In genomic region chr22:41534219-41534618, GRCh38 we compare ENCODE assay signal across 17 cellular contexts. TPM values are rescaled to one million over a fixed set of nuclear protein-coding genes. Genes with fewer than 3 reads are reported as not detected.
A peak's percentile ranks its signal among the peaks of the same experiment; 100 is the strongest.
DNase-seq lines count a peak whose midpoint lies in the region; ATAC-seq and TF ChIP-seq lines count a peak whose summit lies in the region.
"Had no signal": no experiment of that assay in that cellular context is flagged by ENCODE, and none has a peak within 500 bp of the region (broad histone marks: within the 10 kb centered on the region; RNA-seq: fewer than 3 reads in every experiment).

No MANE protein-coding gene starts in this region.

- 44 to 58% methylated on average over 8 of the region's 8 CpGs for WGBS in tibial nerve, 2 donors

- H3K9me3 ChIP-seq in tibial nerve (no peaks in the 10 kb centered on the region), WERI-Rb-1 (ENCODE audit: severe bottlenecking) (no peaks in the 10 kb centered on the region)
- H3K9me3 ChIP-seq: A549, HAP-1 had no signal

- H3K27ac ChIP-seq in tibial nerve (peak overlapping the region in 3 of 4 donors; percentile 44 to 84 (median 50)), WERI-Rb-1 (no peak overlapping the region)
- H3K27ac ChIP-seq: A549 had no signal

- no peak for DNase-seq in Right ventricle myocardium superior
- DNase-seq in Right ventricle myocardium inferior (ENCODE audit: missing footprints): no peak
- DNase-seq in astrocyte of the hippocampus (ENCODE audit: low read depth, low spot score): peak; percentile 30
- peak; percentile 90 for DNase-seq in foreskin melanocyte
- no peak for DNase-seq in tibial nerve (ENCODE audit: low spot score in 2 of 2)
- no peak for DNase-seq in activated CD4-positive, alpha-beta T cell treated with anti-CD3 and anti-CD28 coated beads for 1 hour
- DNase-seq in WERI-Rb-1: no peak
- DNase-seq: CD4-positive, alpha-beta memory T cell; DMS153; GDM1; NCI-H1105; NCI-H2081; NCI-H446 treated with DMSO at 0.1 percent for 48 hours; NCI-H69 had no signal

- intact Hi-C loops in Right ventricle myocardium superior (cut with DNase I): no loop called here
- intact Hi-C loops in Right ventricle myocardium inferior (cut with DNase I): loop anchor here (10.0 kb wide), 1 partner anchor 609 kb away; no protein-coding TSS in a partner anchor

- TF ChIP-seq EP300 in tibial nerve (IDR thresholded peaks at IDR 0.05): peak in 1 of 2 donors; percentile 69

- no peak for TF ChIP-seq POLR2A in tibial nerve (IDR thresholded peaks at IDR 0.05)

- H3K27me3 ChIP-seq in tibial nerve (no peaks in the 10 kb centered on the region), WERI-Rb-1 (ENCODE audit: insufficient read depth, low read depth, severe bottlenecking) (no peaks in the 10 kb centered on the region)

- H3K36me3 ChIP-seq in tibial nerve (peaks cover 0 to 77% (median 0%) of the 10 kb centered on the region in 3 donors), WERI-Rb-1 (peaks cover 65% of the 10 kb centered on the region)

- H3K4me3 ChIP-seq in tibial nerve (no peak overlapping the region), WERI-Rb-1 (ENCODE audit: low read depth, low read length) (no peak overlapping the region)
- H3K4me3 ChIP-seq: A549, HAP-1 had no signal

- ATAC-seq in Right ventricle myocardium superior (ENCODE audit: poor library complexity) (peak; percentile 17), Right ventricle myocardium inferior (no peak)
- ATAC-seq: Panc1 had no signal

- peaks cover 0 to 21% (median 4%) of the 10 kb centered on the region in 4 donors for H3K4me1 ChIP-seq in tibial nerve
- H3K4me1 ChIP-seq: A549, HAP-1 had no signal

- TF ChIP-seq CTCF in tibial nerve (IDR thresholded peaks at IDR 0.05) (no peak), WERI-Rb-1 (IDR thresholded peaks at IDR 0.05; ENCODE audit: low read depth, low read length) (no peak)

RNA-seq across cellular contexts. Expression of gene POLR3H, which starts 10.1 kb away (rescaled TPM):
- total RNA-seq in Right ventricle myocardium superior (18.3 TPM), Right ventricle myocardium inferior (20.1 TPM), tibial nerve (10 to 100 TPM; 26.6 to 33.6 (median 27.5) TPM)

RNA-seq across cellular contexts. Expression of gene CSDC2, which starts 26.6 kb away (rescaled TPM):
- 252 TPM for total RNA-seq in Right ventricle myocardium superior
- total RNA-seq in Right ventricle myocardium inferior: 265 TPM
- 10 to 100 TPM in 1 of 4 donors, 1 to 10 TPM in 3; 1.7 to 10.8 (median 2.5) TPM for total RNA-seq in tibial nerve
- total RNA-seq: CD4-positive, alpha-beta memory T cell had no signal

RNA-seq across cellular contexts. Expression of gene PMM1, which starts 55.4 kb away (rescaled TPM):
- total RNA-seq in Right ventricle myocardium superior (13.9 TPM), Right ventricle myocardium inferior (16.2 TPM), tibial nerve (10 to 100 TPM; 55.5 to 88.1 (median 83.5) TPM)

Comparison
In these comparisons a context has a peak if more than half of its experiments do, and no peak if none do; other contexts are left out.
1. DNase-seq: peak in astrocyte of the hippocampus (single experiment) and foreskin melanocyte (single experiment); none in Right ventricle myocardium superior (single experiment), Right ventricle myocardium inferior (single experiment), tibial nerve (0 of 2), activated CD4-positive, alpha-beta T cell treated with anti-CD3 and anti-CD28 coated beads for 1 hour (single experiment) and WERI-Rb-1 (single experiment).
2. RNA of gene CSDC2, which starts 26.6 kb away (total RNA-seq): 265 TPM in Right ventricle myocardium inferior (single experiment) and 252 TPM in Right ventricle myocardium superior (single experiment); 1.7 to 10.8 TPM in tibial nerve; every median in the first group is over 10 times any median in the second.